ENCODE assay signal across 10 cellular contexts in the genomic region with DNA sequence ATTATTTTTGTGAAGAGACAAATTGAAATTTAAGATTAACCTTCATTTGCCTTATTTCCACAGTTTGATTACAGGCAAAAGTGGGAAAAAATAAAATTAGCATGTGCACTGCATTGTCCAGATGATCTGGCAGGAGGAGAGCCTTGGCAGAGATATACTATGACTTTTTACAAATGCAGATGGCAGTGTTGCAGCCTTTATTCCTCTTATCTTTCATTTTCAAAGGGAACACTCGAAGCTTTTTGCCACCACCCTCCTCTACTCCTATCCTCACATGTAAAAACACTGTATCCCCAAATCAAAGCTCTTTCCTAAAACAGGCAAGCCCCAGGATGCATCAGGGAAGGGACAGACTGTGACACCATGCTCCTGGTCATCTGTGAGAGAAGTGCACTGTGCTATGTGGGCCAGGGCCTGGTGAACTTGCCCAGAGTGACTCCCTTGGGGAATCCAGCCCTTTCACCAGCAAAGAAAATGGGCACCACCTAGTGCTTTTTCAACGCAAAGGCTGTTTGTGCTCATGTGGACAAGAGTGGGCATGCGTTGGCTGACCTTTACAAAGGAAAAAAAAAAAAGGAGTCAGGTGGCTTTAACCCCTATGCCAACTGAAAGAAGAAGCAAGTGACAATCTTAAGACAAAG.
A peak's percentile ranks its signal among the peaks of the same experiment; 100 is the strongest.
DNase-seq lines count a peak whose midpoint lies in the region; ATAC-seq, FAIRE-seq and TF ChIP-seq lines count a peak whose summit lies in the region.
"Had no signal": no experiment of that assay in that cellular context is flagged by ENCODE, and none has a peak within 500 bp of the region (broad histone marks: within the 10 kb centered on the region; RNA-seq: fewer than 3 reads in every experiment).

No MANE protein-coding gene starts in this region.

- no peak overlapping the region for H3K27ac ChIP-seq in brain microvascular endothelial cell
- H3K27ac ChIP-seq in HepG2 (ENCODE audit: extremely low read length, insufficient read depth, low read length), result no peak overlapping the region
- H3K27ac ChIP-seq: KMS-11 had no signal

- H2AFZ ChIP-seq in HepG2 (ENCODE audit: low read length), result no peak overlapping the region

- no peaks in the 10 kb centered on the region for H3K36me3 Mint-ChIP-seq in stimulated activated naive B cell treated with anti-CD40 and anti-IgM and Interleukin-4, amounts not matched to agents 10 μg/mL and 1 μg/mL and 100 μg/mL, for 72 hours
- H3K36me3 Mint-ChIP-seq: memory B cell had no signal

- POLR2A ChIA-PET in HepG2 (lab: Yijun Ruan, JAX), result no interaction called here

- H3K27me3 Mint-ChIP-seq in stimulated activated naive B cell treated with anti-CD40 and anti-IgM and Interleukin-4, amounts not matched to agents 10 μg/mL and 1 μg/mL and 100 μg/mL, for 72 hours, result peaks cover 4 to 5% of the 10 kb centered on the region in 2 donors

- FAIRE-seq in HepG2 (lab: Jason Lieb, UNC), result no peak

- in situ Hi-C loops in brain microvascular endothelial cell (cut with HindIII; ENCODE audit: low pct_ligation_motif_present, low sequenced_read_pairs) (no loop called here), HepG2 (cut with HindIII; ENCODE audit: extremely low pct_ligation_motif_present, low pct_unique_long_range_greater_than_20kb) (loop anchor here (25.0 kb wide), 1 partner anchor 885 kb away; the partner anchor contains the start of gene MEIS1)

- intact Hi-C loops in HepG2 (cut with micrococcal nuclease; ENCODE audit: unreplicated experiment), result loop anchor here (1.0 to 10.0 kb wide), 5 partner anchors 72 to 893 kb away; partner anchors contain the start of gene ETAA1

- no peak overlapping the region for H3K27ac Mint-ChIP-seq in stimulated activated naive B cell treated with anti-CD40 and anti-IgM and Interleukin-4, amounts not matched to agents 10 μg/mL and 1 μg/mL and 100 μg/mL, for 72 hours
- H3K27ac Mint-ChIP-seq: memory B cell had no signal

- TF ChIP-seq CTCF in brain microvascular endothelial cell (IDR thresholded peaks at IDR 0.05; ENCODE audit: low read depth, low read length, missing control alignments), result peak; percentile 72
- peak; percentile 83 for TF ChIP-seq CTCF in HepG2 (CRISPR knock-in tag; IDR thresholded peaks at IDR 0.05)

- no peaks in the 10 kb centered on the region for H3K9me3 ChIP-seq in HepG2 (ENCODE audit: low read length)

- BruUV-seq in HepG2 (replicated peaks; lab: Mats Ljungman, UMichigan), result no TSS peak

- no peak overlapping the region for H3K4me3 Mint-ChIP-seq in stimulated activated naive B cell treated with anti-CD40 and anti-IgM and Interleukin-4, amounts not matched to agents 10 μg/mL and 1 μg/mL and 100 μg/mL, for 72 hours
- H3K4me3 Mint-ChIP-seq: memory B cell had no signal

- H4K20me1 ChIP-seq in HepG2 (ENCODE audit: insufficient read depth, low read length), result no peaks in the 10 kb centered on the region

- no peak overlapping the region for H3K9ac ChIP-seq in HepG2 (ENCODE audit: insufficient read depth, low read depth, low read length)
- H3K9ac ChIP-seq: KMS-11 had no signal

- H3K36me3 ChIP-seq in brain microvascular endothelial cell (replicated peaks) (no peaks in the 10 kb centered on the region), HepG2 (replicated peaks in 1 of 2; ENCODE audit: control insufficient read depth in 1 of 2, insufficient read depth in 2 of 2, low read length in 2 of 2) (no peaks in the 10 kb centered on the region)

- TF ChIP-seq RAD21 in HepG2 (CRISPR knock-in tag; IDR thresholded peaks at IDR 0.05), result peak; percentile 75

- H3K4me1 ChIP-seq in HepG2 (ENCODE audit: insufficient read depth, low read length), result no peaks in the 10 kb centered on the region

- peak; percentile 73 for DNase-seq in EL
- peak; percentile 24 to 40 for DNase-seq in NCI-H1930 (lab: John Stamatoyannopoulos, UW)
- DNase-seq in brain microvascular endothelial cell, result peak; percentile 33
- peak; percentile 65 for DNase-seq in HepG2 (ENCODE audit: low spot score)
- no peak for DNase-seq in stimulated activated naive B cell treated with anti-CD40 and anti-IgM and Interleukin-4, amounts not matched to agents 10 μg/mL and 1 μg/mL and 100 μg/mL, for 72 hours

- H3K4me2 ChIP-seq in HepG2 (ENCODE audit: low read depth, low read length), result peak overlapping the region; percentile 32; the same call in 1 of the 2 replicates
- H3K4me2 ChIP-seq: KMS-11 had no signal

- H3K79me2 ChIP-seq in HepG2 (ENCODE audit: insufficient read depth, low read length), result no peaks in the 10 kb centered on the region

- H3K4me1 Mint-ChIP-seq in stimulated activated naive B cell treated with anti-CD40 and anti-IgM and Interleukin-4, amounts not matched to agents 10 μg/mL and 1 μg/mL and 100 μg/mL, for 72 hours, result no peaks in the 10 kb centered on the region

- 0% methylated on average over 3 of the region's 3 CpGs for WGBS in HepG2 (ENCODE audit: low lambda C conversion rate)

- no peaks in the 10 kb centered on the region for H3K9me3 Mint-ChIP-seq in stimulated activated naive B cell treated with anti-CD40 and anti-IgM and Interleukin-4, amounts not matched to agents 10 μg/mL and 1 μg/mL and 100 μg/mL, for 72 hours
- H3K9me3 Mint-ChIP-seq: memory B cell had no signal

- H3K4me3 ChIP-seq in brain microvascular endothelial cell (ENCODE audit: low read depth, low read length) (no peak overlapping the region), HepG2 (replicated peaks in 1 of 3; ENCODE audit: insufficient read depth in 1 of 3, low read depth in 2 of 3, low read length in 3 of 3) (no peak overlapping the region)

- peak; percentile 100 for ATAC-seq in HepG2
- no peak for ATAC-seq in GM21528 (IDR thresholded peaks at IDR 0.05; ENCODE audit: low FRiP score, unreplicated experiment)
- no peak for ATAC-seq in GM21526 (IDR thresholded peaks at IDR 0.05; ENCODE audit: low FRiP score, unreplicated experiment)
- no peak for ATAC-seq in GM19467 (IDR thresholded peaks at IDR 0.05; ENCODE audit: unreplicated experiment)
- no peak for ATAC-seq in stimulated activated naive B cell treated with anti-CD40 and anti-IgM and Interleukin-4, amounts not matched to agents 10 μg/mL and 1 μg/mL and 100 μg/mL, for 72 hours (replicated peaks)

- H3K27me3 ChIP-seq in brain microvascular endothelial cell (replicated peaks) (no peaks in the 10 kb centered on the region), HepG2 (ENCODE audit: control insufficient read depth in 1 of 2, insufficient read depth in 2 of 2, low read length in 2 of 2) (no peaks in the 10 kb centered on the region)

- no peak for TF ChIP-seq EP300 in HepG2 (IDR thresholded peaks at IDR 0.05; ENCODE audit: low read depth in 2 of 2, low read length in 2 of 2)
- TF ChIP-seq EP300 in HepG2 (CRISPR knock-in tag; IDR thresholded peaks at IDR 0.05; ENCODE audit: borderline replicate concordance), result no peak

- CTCF ChIA-PET in HepG2 (lab: Yijun Ruan, JAX; ENCODE audit: low intra/inter-chr PET ratio, low total read pairs), result interaction anchor here (0.6 kb wide), 1 partner anchor 1682 kb away, joined by 3 read pairs; no protein-coding TSS in a partner anchor

- TF ChIP-seq POLR2A in HepG2 (IDR thresholded peaks at IDR 0.05; ENCODE audit: insufficient read depth in 1 of 2, low read depth in 2 of 2, low read length in 2 of 2), result no peak

TF ChIP-seq in HepG2, 621 proteins besides CTCF, POLR2A, EP300 and RAD21 (continues in another document):
- no peak for TF ChIP-seq JUN (CRISPR knock-in tag; IDR thresholded peaks at IDR 0.05)
- TF ChIP-seq KLF6 (CRISPR knock-in tag; IDR thresholded peaks at IDR 0.05), result no peak
- no peak for TF ChIP-seq TERF1 (CRISPR knock-in tag; IDR thresholded peaks at IDR 0.05)
- TF ChIP-seq ZNF878 (CRISPR knock-in tag; IDR thresholded peaks at IDR 0.05), result no peak
- no peak for TF ChIP-seq HINFP (CRISPR knock-in tag; IDR thresholded peaks at IDR 0.05; ENCODE audit: low read depth)
- TF ChIP-seq, protein P1, sequence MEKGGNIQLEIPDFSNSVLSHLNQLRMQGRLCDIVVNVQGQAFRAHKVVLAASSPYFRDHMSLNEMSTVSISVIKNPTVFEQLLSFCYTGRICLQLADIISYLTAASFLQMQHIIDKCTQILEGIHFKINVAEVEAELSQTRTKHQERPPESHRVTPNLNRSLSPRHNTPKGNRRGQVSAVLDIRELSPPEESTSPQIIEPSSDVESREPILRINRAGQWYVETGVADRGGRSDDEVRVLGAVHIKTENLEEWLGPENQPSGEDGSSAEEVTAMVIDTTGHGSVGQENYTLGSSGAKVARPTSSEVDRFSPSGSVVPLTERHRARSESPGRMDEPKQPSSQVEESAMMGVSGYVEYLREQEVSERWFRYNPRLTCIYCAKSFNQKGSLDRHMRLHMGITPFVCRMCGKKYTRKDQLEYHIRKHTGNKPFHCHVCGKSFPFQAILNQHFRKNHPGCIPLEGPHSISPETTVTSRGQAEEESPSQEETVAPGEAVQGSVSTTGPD (CRISPR knock-in tag; IDR thresholded peaks at IDR 0.05), result no peak
- TF ChIP-seq RFX5 (IDR thresholded peaks at IDR 0.05; ENCODE audit: low read depth, low read length), result no peak
- TF ChIP-seq ZNF335 (CRISPR knock-in tag; IDR thresholded peaks at IDR 0.05), result no peak
- no peak for TF ChIP-seq NR1H2 (CRISPR knock-in tag; IDR thresholded peaks at IDR 0.05; ENCODE audit: borderline replicate concordance, low read depth)
- TF ChIP-seq ELF1 (CRISPR knock-in tag; IDR thresholded peaks at IDR 0.05), result no peak
- no peak for TF ChIP-seq ZNF577 (CRISPR knock-in tag; IDR thresholded peaks at IDR 0.05; ENCODE audit: borderline replicate concordance, low read depth)
- no peak for TF ChIP-seq POLR2AphosphoS2 (IDR thresholded peaks at IDR 0.05; ENCODE audit: low read depth, low read length)
- TF ChIP-seq TOPORS (CRISPR knock-in tag; IDR thresholded peaks at IDR 0.05), result no peak
